19 cellular contexts compared by ENCODE assay signal in the genomic region with DNA sequence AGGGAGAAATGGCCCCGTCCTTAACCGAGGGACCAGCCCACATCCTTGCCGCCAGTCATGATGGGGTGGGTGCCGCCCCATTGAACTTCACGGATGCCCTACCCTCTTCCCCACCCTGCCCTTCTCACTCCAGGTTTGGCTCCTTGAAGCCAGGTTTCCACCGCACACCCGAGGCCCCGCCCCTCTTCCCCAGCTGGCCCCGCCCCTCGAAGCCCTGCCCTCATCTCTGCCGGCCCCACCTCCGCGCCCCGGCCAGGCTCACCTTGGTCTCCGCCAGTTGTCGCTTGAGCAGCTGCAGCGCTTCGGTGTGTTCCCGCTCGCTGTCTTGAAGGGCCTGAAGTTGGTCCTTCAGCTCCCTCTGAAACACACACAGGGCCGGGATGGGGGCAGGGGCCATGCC. TPM values are rescaled to one million over a fixed set of nuclear protein-coding genes. Genes with fewer than 3 reads are reported as not detected.
DNase-seq lines count a peak whose midpoint lies in the region; ATAC-seq and TF ChIP-seq lines count a peak whose summit lies in the region.
"Had no signal": no experiment of that assay in that cellular context is flagged by ENCODE, and none has a peak within 500 bp of the region (broad histone marks: within the 10 kb centered on the region; RNA-seq: fewer than 3 reads in every experiment).

No MANE protein-coding gene starts in this region.

- no peaks in the 10 kb centered on the region for H4K20me1 ChIP-seq in HCT116 (ENCODE audit: insufficient read depth)

- H3K36me3 Mint-ChIP-seq in central memory CD8-positive, alpha-beta T cell (ENCODE audit: insufficient read depth), result peaks cover 23% of the 10 kb centered on the region
- peaks cover 35% of the 10 kb centered on the region for H3K36me3 Mint-ChIP-seq in osteocyte (ENCODE audit: unreplicated experiment)
- H3K36me3 Mint-ChIP-seq in activated naive CD4-positive, alpha-beta T cell treated with anti-CD3 and anti-CD28 coated beads, Interleukin-2, amount 10 ng/mL, durations not matched to agents 7 days and 5 days, result peaks cover 5% of the 10 kb centered on the region

- CTCF ChIA-PET in HCT116 (lab: Charles Lee), result no interaction called here
- CTCF ChIA-PET in activated naive CD4-positive, alpha-beta T cell treated with anti-CD3 and anti-CD28 coated beads, Interleukin-2, amount 10 ng/mL, durations not matched to agents 7 days and 5 days (lab: Charles Lee), result no interaction called here

- ATAC-seq in HCT116 (peak; percentile 82), GM21576 (IDR thresholded peaks at IDR 0.05; ENCODE audit: unreplicated experiment) (no peak)
- ATAC-seq in central memory CD8-positive, alpha-beta T cell (replicated peaks; ENCODE audit: extremely low read depth, poor library complexity, severe bottlenecking), result no peak

- no peak overlapping the region for H2AFZ ChIP-seq in HCT116 (ENCODE audit: low read depth, low read length, poor library complexity, severe bottlenecking)

- TF ChIP-seq RAD21 in HCT116 (IDR thresholded peaks at IDR 0.05; ENCODE audit: low read depth), result no peak

- H3K27ac ChIP-seq in HCT116 (ENCODE audit: low read depth, low read length), result no peak overlapping the region
- H3K27ac ChIP-seq in caudate nucleus (ENCODE audit: low read depth, low read length), result no peak overlapping the region
- H3K27ac ChIP-seq: SK-N-MC had no signal

- TF ChIP-seq CTCF in HCT116 (IDR thresholded peaks at IDR 0.05 in 2 of 3, conservative IDR thresholded peaks at IDR 0.05 in 1 of 3; ENCODE audit: borderline replicate concordance in 1 of 3, insufficient read depth in 1 of 3, low read depth in 2 of 3, low read length in 2 of 3) (no peak), osteocyte (IDR thresholded peaks at IDR 0.05) (no peak)

- TF ChIP-seq POLR2A in HCT116 (IDR thresholded peaks at IDR 0.05; ENCODE audit: borderline replicate concordance, extremely low read depth, insufficient read depth, insufficient read length), result no peak

- peaks cover 13% of the 10 kb centered on the region for H3K4me1 Mint-ChIP-seq in central memory CD8-positive, alpha-beta T cell
- peaks cover 92% of the 10 kb centered on the region for H3K4me1 Mint-ChIP-seq in osteocyte (ENCODE audit: unreplicated experiment)
- H3K4me1 Mint-ChIP-seq in activated naive CD4-positive, alpha-beta T cell treated with anti-CD3 and anti-CD28 coated beads, Interleukin-2, amount 10 ng/mL, durations not matched to agents 7 days and 5 days, result no peaks in the 10 kb centered on the region

- peaks cover 0 to 6% of the 10 kb centered on the region in 2 experiments; a peak in 1 of 4 replicates for H3K4me1 ChIP-seq in HCT116 (ENCODE audit: control insufficient read depth in 1 of 2, insufficient read depth in 2 of 2, low read length in 2 of 2)

- intact Hi-C loops in HCT116 (cut with micrococcal nuclease), result no loop called here

- DNase-seq in HCT116 (ENCODE audit: low read depth, low spot score) (no peak), islet precursor cell (peak; percentile 75), osteocyte (ENCODE audit: extremely low spot score, unreplicated experiment) (no peak), UCSD-AML1 (lab: John Stamatoyannopoulos, UW; ENCODE audit: unreplicated experiment) (no peak), caudate nucleus (lab: John Stamatoyannopoulos, UW) (no peak)
- DNase-seq in central memory CD8-positive, alpha-beta T cell (ENCODE audit: low spot score in 2 of 2), result no peak
- DNase-seq in activated naive CD4-positive, alpha-beta T cell treated with anti-CD3 and anti-CD28 coated beads, Interleukin-2, amount 10 ng/mL, durations not matched to agents 7 days and 5 days, result no peak
- DNase-seq: DMS153, HFFc6, Karpas-422, MG63, NCI-H1092, NCI-H146, NCI-H2081 treated with DMSO at 0.1 percent for 48 hours, NCI-H524, Right ventricle myocardium superior had no signal

- H3K27me3 Mint-ChIP-seq in central memory CD8-positive, alpha-beta T cell, result no peaks in the 10 kb centered on the region
- H3K27me3 Mint-ChIP-seq in osteocyte (ENCODE audit: unreplicated experiment), result no peaks in the 10 kb centered on the region
- H3K27me3 Mint-ChIP-seq in activated naive CD4-positive, alpha-beta T cell treated with anti-CD3 and anti-CD28 coated beads, Interleukin-2, amount 10 ng/mL, durations not matched to agents 7 days and 5 days, result no peaks in the 10 kb centered on the region

- peak overlapping the region; percentile 49 for H3K27ac Mint-ChIP-seq in central memory CD8-positive, alpha-beta T cell (ENCODE audit: low read depth)
- peak overlapping the region; percentile 55 for H3K27ac Mint-ChIP-seq in osteocyte (ENCODE audit: unreplicated experiment)
- H3K27ac Mint-ChIP-seq in activated naive CD4-positive, alpha-beta T cell treated with anti-CD3 and anti-CD28 coated beads, Interleukin-2, amount 10 ng/mL, durations not matched to agents 7 days and 5 days, result no peak overlapping the region
- H3K27ac Mint-ChIP-seq: CD14-positive monocyte, HFFc6 had no signal

- H3K4me2 ChIP-seq in HCT116 (ENCODE audit: low read length), result no peak overlapping the region

- H3K36me3 ChIP-seq in HCT116 (ENCODE audit: control insufficient read depth in 1 of 2, insufficient read depth in 2 of 2, low read length in 2 of 2), result no peaks in the 10 kb centered on the region
- H3K36me3 ChIP-seq: MG63 had no signal

- H3K4me3 Mint-ChIP-seq in central memory CD8-positive, alpha-beta T cell, result no peak overlapping the region
- H3K4me3 Mint-ChIP-seq in osteocyte (ENCODE audit: unreplicated experiment), result no peak overlapping the region
- no peak overlapping the region for H3K4me3 Mint-ChIP-seq in activated naive CD4-positive, alpha-beta T cell treated with anti-CD3 and anti-CD28 coated beads, Interleukin-2, amount 10 ng/mL, durations not matched to agents 7 days and 5 days
- H3K4me3 Mint-ChIP-seq: CD14-positive monocyte, HFFc6 had no signal

- POLR2A ChIA-PET in HCT116 (lab: Charles Lee), result no interaction called here

- no peak overlapping the region for H3K4me3 ChIP-seq in HCT116 (replicated peaks in 1 of 2; ENCODE audit: low read depth in 1 of 2, low read length in 2 of 2)
- H3K4me3 ChIP-seq: MG63, SK-N-MC had no signal

- RAD21 ChIA-PET in HCT116 (lab: Charles Lee; ENCODE audit: low non-redundant PET in 1 of 2, low total read pairs in 2 of 2, uncharacterized antibody in 2 of 2, unreplicated experiment in 2 of 2), result no interaction called here

- no peaks in the 10 kb centered on the region for H3K79me2 ChIP-seq in HCT116 (ENCODE audit: insufficient read depth, low read length)

- no peaks in the 10 kb centered on the region for H3K27me3 ChIP-seq in HCT116 (ENCODE audit: insufficient read depth, low read length)
- H3K27me3 ChIP-seq: MG63 had no signal

- no peaks in the 10 kb centered on the region for H3K9me3 ChIP-seq in HCT116 (ENCODE audit: control insufficient read depth in 1 of 2, insufficient read depth in 1 of 2, low read depth in 1 of 2, low read length in 2 of 2)
- H3K9me3 ChIP-seq: MG63 had no signal

- no peaks in the 10 kb centered on the region for H3K9me2 ChIP-seq in HCT116 (ENCODE audit: insufficient read depth)

- no peak overlapping the region for H3K9ac ChIP-seq in HCT116 (ENCODE audit: low read length)

- H3K9me3 Mint-ChIP-seq in central memory CD8-positive, alpha-beta T cell, result no peaks in the 10 kb centered on the region
- H3K9me3 Mint-ChIP-seq in osteocyte (ENCODE audit: unreplicated experiment), result peaks cover 4% of the 10 kb centered on the region
- no peaks in the 10 kb centered on the region for H3K9me3 Mint-ChIP-seq in activated naive CD4-positive, alpha-beta T cell treated with anti-CD3 and anti-CD28 coated beads, Interleukin-2, amount 10 ng/mL, durations not matched to agents 7 days and 5 days
- H3K9me3 Mint-ChIP-seq: CD14-positive monocyte had no signal

- BruUV-seq in HCT116 (replicated peaks; lab: Mats Ljungman, UMichigan), result no TSS peak

TF ChIP-seq in HCT116, 20 proteins besides CTCF, POLR2A, EP300 and RAD21:
- TF ChIP-seq JUND (IDR thresholded peaks at IDR 0.05) (no peak), EZH2phosphoT487 (IDR thresholded peaks at IDR 0.05; ENCODE audit: borderline replicate concordance) (no peak), CBX3 (IDR thresholded peaks at IDR 0.05; ENCODE audit: low read depth) (no peak), SP1 (IDR thresholded peaks at IDR 0.05; ENCODE audit: low read depth) (no peak), ZNF274 (IDR thresholded peaks at IDR 0.05; ENCODE audit: low read depth, low read length) (no peak), ZFX (IDR thresholded peaks at IDR 0.05) (no peak), SRF (IDR thresholded peaks at IDR 0.05; ENCODE audit: low read depth) (no peak), TCF7L2 (IDR thresholded peaks at IDR 0.05; ENCODE audit: borderline replicate concordance, extremely low read depth, insufficient read depth, insufficient read length) (no peak), EGR1 (IDR thresholded peaks at IDR 0.05; ENCODE audit: low read depth) (no peak), SIN3A (IDR thresholded peaks at IDR 0.05; ENCODE audit: low read depth) (no peak)
- TF ChIP-seq, protein P1, sequence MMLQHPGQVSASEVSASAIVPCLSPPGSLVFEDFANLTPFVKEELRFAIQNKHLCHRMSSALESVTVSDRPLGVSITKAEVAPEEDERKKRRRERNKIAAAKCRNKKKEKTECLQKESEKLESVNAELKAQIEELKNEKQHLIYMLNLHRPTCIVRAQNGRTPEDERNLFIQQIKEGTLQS (IDR thresholded peaks at IDR 0.05), result no peak
- TF ChIP-seq, protein P2, sequence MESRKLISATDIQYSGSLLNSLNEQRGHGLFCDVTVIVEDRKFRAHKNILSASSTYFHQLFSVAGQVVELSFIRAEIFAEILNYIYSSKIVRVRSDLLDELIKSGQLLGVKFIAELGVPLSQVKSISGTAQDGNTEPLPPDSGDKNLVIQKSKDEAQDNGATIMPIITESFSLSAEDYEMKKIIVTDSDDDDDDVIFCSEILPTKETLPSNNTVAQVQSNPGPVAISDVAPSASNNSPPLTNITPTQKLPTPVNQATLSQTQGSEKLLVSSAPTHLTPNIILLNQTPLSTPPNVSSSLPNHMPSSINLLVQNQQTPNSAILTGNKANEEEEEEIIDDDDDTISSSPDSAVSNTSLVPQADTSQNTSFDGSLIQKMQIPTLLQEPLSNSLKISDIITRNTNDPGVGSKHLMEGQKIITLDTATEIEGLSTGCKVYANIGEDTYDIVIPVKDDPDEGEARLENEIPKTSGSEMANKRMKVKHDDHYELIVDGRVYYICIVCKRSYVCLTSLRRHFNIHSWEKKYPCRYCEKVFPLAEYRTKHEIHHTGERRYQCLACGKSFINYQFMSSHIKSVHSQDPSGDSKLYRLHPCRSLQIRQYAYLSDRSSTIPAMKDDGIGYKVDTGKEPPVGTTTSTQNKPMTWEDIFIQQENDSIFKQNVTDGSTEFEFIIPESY (IDR thresholded peaks at IDR 0.05; ENCODE audit: extremely low read depth, insufficient replicate concordance, low read length), result no peak

RNA-seq across cellular contexts. Expression of gene TRIM62, which starts 16.6 kb away (rescaled TPM):
- total RNA-seq in HCT116 (2021; ENCODE audit: unreplicated experiment), result 6.5 TPM
- 4.0 and 4.1 TPM in 2 replicates for polyA plus RNA-seq in HCT116 (2012)
- 71.8 and 78.7 TPM in 2 replicates for total RNA-seq in osteocyte
